9 cellular contexts compared by ENCODE assay signal in the genomic region with DNA sequence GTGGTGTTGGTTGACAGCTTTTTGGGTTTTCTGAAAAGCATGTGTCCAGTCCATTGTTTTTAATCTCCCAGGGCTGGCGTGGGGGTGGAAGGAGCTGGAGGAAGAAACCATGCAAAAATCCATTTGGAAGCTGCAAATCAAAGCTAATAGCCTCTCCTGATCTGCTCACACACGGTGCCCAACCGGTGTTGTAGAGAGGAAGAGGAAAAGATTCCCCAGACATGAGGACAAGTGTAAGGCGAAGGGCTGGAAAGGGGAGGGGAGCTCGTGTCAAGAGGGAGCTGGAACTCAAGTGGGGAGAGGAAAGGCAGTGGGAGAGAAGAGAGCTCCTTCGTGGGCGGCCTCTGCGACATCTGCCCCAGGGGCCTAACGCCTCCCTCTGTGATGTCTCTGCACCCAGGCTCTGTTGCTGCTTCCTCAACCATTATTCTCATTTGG.
DNase-seq lines count a peak whose midpoint lies in the region; ATAC-seq and TF ChIP-seq lines count a peak whose summit lies in the region.
"Had no signal": no experiment of that assay in that cellular context is flagged by ENCODE, and none has a peak within 500 bp of the region (broad histone marks: within the 10 kb centered on the region; RNA-seq: fewer than 3 reads in every experiment).

No MANE protein-coding gene starts in this region.

- DNase-seq in SK-N-SH, result no peak
- no peak for DNase-seq in activated T-helper 2 cell treated with anti-CD3 and anti-CD28 coated beads, Interferon-gamma antibody, Interleukin-2, Interleukin-4, amounts not matched to agents 10 μg/mL and 5 μg/mL and 100 μg/mL, durations not matched to agents 14 hours and 24 hours and 36 hours (ENCODE audit: low spot score)
- peak; percentile 82 for DNase-seq in left kidney (ENCODE audit: low read depth, low spot score)
- peak; percentile 40 for DNase-seq in superior temporal gyrus (ENCODE audit: extremely low spot score)
- DNase-seq: NCI-H1694 had no signal

- no peaks in the 10 kb centered on the region for H3K36me3 ChIP-seq in SK-N-SH (replicated peaks in 1 of 2; ENCODE audit: control insufficient read depth in 1 of 2, insufficient read depth in 2 of 2, low read length in 1 of 2)

- H3F3A ChIP-seq in SK-N-SH (replicated peaks; ENCODE audit: insufficient read depth), result peaks cover 46% of the 10 kb centered on the region

- ATAC-seq in SK-N-SH treated with all-trans-retinoic acid at 6 μM for 48 hours, result no peak
- ATAC-seq in HG03108 (IDR thresholded peaks at IDR 0.05; ENCODE audit: unreplicated experiment), result no peak
- no peak for ATAC-seq in HG03025 (IDR thresholded peaks at IDR 0.05; ENCODE audit: low FRiP score, unreplicated experiment)
- no peak for ATAC-seq in GM18520 (IDR thresholded peaks at IDR 0.05; ENCODE audit: unreplicated experiment)

- H3K4me3 ChIP-seq in SK-N-SH (ENCODE audit: low read depth in 2 of 2, low read length in 1 of 2), result no peak overlapping the region

- peak overlapping the region; percentile 81; the same call in 1 of the 2 replicates for H3K9ac ChIP-seq in SK-N-SH

- H3K4me3 Mint-ChIP-seq in activated T-helper 2 cell treated with anti-CD3 and anti-CD28 coated beads, Interferon-gamma antibody, Interleukin-2, Interleukin-4, amounts not matched to agents 10 μg/mL and 5 μg/mL and 100 μg/mL, durations not matched to agents 14 hours and 24 hours and 36 hours (ENCODE audit: low read depth), result no peak overlapping the region

- no peaks in the 10 kb centered on the region for H3K27me3 Mint-ChIP-seq in activated T-helper 2 cell treated with anti-CD3 and anti-CD28 coated beads, Interferon-gamma antibody, Interleukin-2, Interleukin-4, amounts not matched to agents 10 μg/mL and 5 μg/mL and 100 μg/mL, durations not matched to agents 14 hours and 24 hours and 36 hours (ENCODE audit: low read depth)

- no peaks in the 10 kb centered on the region for H4K20me1 ChIP-seq in SK-N-SH (ENCODE audit: insufficient read depth)

- no peaks in the 10 kb centered on the region for H3K79me2 ChIP-seq in SK-N-SH (ENCODE audit: insufficient read depth)

- no peak for TF ChIP-seq EP300 in SK-N-SH (IDR thresholded peaks at IDR 0.05; ENCODE audit: borderline replicate concordance in 1 of 2, low read depth in 1 of 2, low read length in 1 of 2)

- WGBS in SK-N-SH (ENCODE audit: low lambda C conversion rate), result 90% methylated on average over 9 of the region's 9 CpGs

- intact Hi-C loops in activated T-helper 2 cell treated with anti-CD3 and anti-CD28 coated beads, Interferon-gamma antibody, Interleukin-2, Interleukin-4, amounts not matched to agents 10 μg/mL and 5 μg/mL and 100 μg/mL, durations not matched to agents 14 hours and 24 hours and 36 hours (cut with micrococcal nuclease), result loop anchor here (2.0 to 5.0 kb wide), 2 partner anchors 45 to 227 kb away; no protein-coding TSS in a partner anchor

- H3K4me1 Mint-ChIP-seq in activated T-helper 2 cell treated with anti-CD3 and anti-CD28 coated beads, Interferon-gamma antibody, Interleukin-2, Interleukin-4, amounts not matched to agents 10 μg/mL and 5 μg/mL and 100 μg/mL, durations not matched to agents 14 hours and 24 hours and 36 hours (ENCODE audit: low read depth), result peaks cover 68% of the 10 kb centered on the region

- peaks cover 6% of the 10 kb centered on the region for H3K36me3 Mint-ChIP-seq in activated T-helper 2 cell treated with anti-CD3 and anti-CD28 coated beads, Interferon-gamma antibody, Interleukin-2, Interleukin-4, amounts not matched to agents 10 μg/mL and 5 μg/mL and 100 μg/mL, durations not matched to agents 14 hours and 24 hours and 36 hours (ENCODE audit: low read depth)

- H3K9me2 ChIP-seq in SK-N-SH, result no peaks in the 10 kb centered on the region

- H3K27me3 ChIP-seq in SK-N-SH (ENCODE audit: insufficient read depth), result no peaks in the 10 kb centered on the region

- CTCF ChIA-PET in SK-N-SH (lab: Yijun Ruan, JAX), result interaction anchor here (0.7 to 1.5 kb wide), 4 partner anchors 48 to 361 kb away, joined by 3 to 4 read pairs (median 4); no protein-coding TSS in a partner anchor

- H3K9me3 ChIP-seq in SK-N-SH, result no peaks in the 10 kb centered on the region

- peak overlapping the region; percentile 84 for H3K4me2 ChIP-seq in SK-N-SH

- H3K9me3 Mint-ChIP-seq in activated T-helper 2 cell treated with anti-CD3 and anti-CD28 coated beads, Interferon-gamma antibody, Interleukin-2, Interleukin-4, amounts not matched to agents 10 μg/mL and 5 μg/mL and 100 μg/mL, durations not matched to agents 14 hours and 24 hours and 36 hours, result no peaks in the 10 kb centered on the region

- no peak for TF ChIP-seq CTCF in SK-N-SH (IDR thresholded peaks at IDR 0.05)

- peak overlapping the region; percentile 99 for H3K27ac Mint-ChIP-seq in activated T-helper 2 cell treated with anti-CD3 and anti-CD28 coated beads, Interferon-gamma antibody, Interleukin-2, Interleukin-4, amounts not matched to agents 10 μg/mL and 5 μg/mL and 100 μg/mL, durations not matched to agents 14 hours and 24 hours and 36 hours

- H3K4me1 ChIP-seq in SK-N-SH (ENCODE audit: control insufficient read depth in 1 of 2, insufficient read depth in 2 of 2, low read depth in 1 of 2, low read length in 1 of 2), result peaks cover 55 to 75% of the 10 kb centered on the region in 2 experiments

- 0 out of 2 replicates have a peak overlapping the region, but pooled peaks have one; percentile 27 for H2AFZ ChIP-seq in SK-N-SH (ENCODE audit: low read depth)

- TF ChIP-seq RAD21 in SK-N-SH (IDR thresholded peaks at IDR 0.05; ENCODE audit: low read length), result no peak

- POLR2A ChIA-PET in SK-N-SH (lab: Yijun Ruan, JAX), result interaction anchor here (0.7 to 1.4 kb wide), 4 partner anchors 109 to 122 kb away, joined by 3 to 4 read pairs (median 4); a partner anchor contains a TSS

- peak overlapping the region; percentile 99 to 100 for H3K27ac ChIP-seq in SK-N-SH (ENCODE audit: low read depth in 2 of 2, low read length in 1 of 2)

TF ChIP-seq in SK-N-SH, 30 proteins besides CTCF, POLR2A, EP300 and RAD21 (continues in another document):
- 0 out of 2 replicates have a peak, but pooled peaks have one; percentile 15 for TF ChIP-seq MXI1 (IDR thresholded peaks at IDR 0.05; ENCODE audit: low read depth, low read length)
- TF ChIP-seq CHD2 (IDR thresholded peaks at IDR 0.05; ENCODE audit: low read length, partially characterized antibody), result no peak
- TF ChIP-seq, protein P1, sequence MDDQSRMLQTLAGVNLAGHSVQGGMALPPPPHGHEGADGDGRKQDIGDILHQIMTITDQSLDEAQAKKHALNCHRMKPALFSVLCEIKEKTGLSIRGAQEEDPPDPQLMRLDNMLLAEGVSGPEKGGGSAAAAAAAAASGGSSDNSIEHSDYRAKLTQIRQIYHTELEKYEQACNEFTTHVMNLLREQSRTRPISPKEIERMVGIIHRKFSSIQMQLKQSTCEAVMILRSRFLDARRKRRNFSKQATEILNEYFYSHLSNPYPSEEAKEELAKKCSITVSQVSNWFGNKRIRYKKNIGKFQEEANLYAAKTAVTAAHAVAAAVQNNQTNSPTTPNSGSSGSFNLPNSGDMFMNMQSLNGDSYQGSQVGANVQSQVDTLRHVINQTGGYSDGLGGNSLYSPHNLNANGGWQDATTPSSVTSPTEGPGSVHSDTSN (IDR thresholded peaks at IDR 0.05), result no peak

TF ChIP-seq in SK-N-SH treated with all-trans-retinoic acid at 6 μM for 48 hours, 23 proteins besides CTCF, POLR2A, EP300 and RAD21:
- no peak for TF ChIP-seq CSDC2 (CRISPR knock-in tag; IDR thresholded peaks at IDR 0.05)
- no peak for TF ChIP-seq GLIS3 (CRISPR knock-in tag; IDR thresholded peaks at IDR 0.05)

Comparison
In these comparisons a context has a peak if more than half of its experiments do, and no peak if none do; other contexts are left out.
1. DNase-seq: peak in left kidney (single experiment) and superior temporal gyrus (single experiment); none in SK-N-SH (single experiment) and activated T-helper 2 cell treated with anti-CD3 and anti-CD28 coated beads, Interferon-gamma antibody, Interleukin-2, Interleukin-4, amounts not matched to agents 10 μg/mL and 5 μg/mL and 100 μg/mL, durations not matched to agents 14 hours and 24 hours and 36 hours (single experiment).